ENCODE assay signal across 14 cellular contexts in genomic region chr3:46867550-46867898, GRCh38. TPM values are rescaled to one million over a fixed set of nuclear protein-coding genes. Genes with fewer than 3 reads are reported as not detected.
DNase-seq lines count a peak whose midpoint lies in the region; ATAC-seq, FAIRE-seq and TF ChIP-seq lines count a peak whose summit lies in the region.
"Had no signal": no experiment of that assay in that cellular context is flagged by ENCODE, and none has a peak within 500 bp of the region (broad histone marks: within the 10 kb centered on the region; RNA-seq: fewer than 3 reads in every experiment).

No MANE protein-coding gene starts in this region.

- DNase-seq in anterior cingulate cortex (lab: John Stamatoyannopoulos, UW) (peak in 48 of 58 donors; percentile 7 to 73 (median 46)), head of caudate nucleus (peak in 40 of 42 donors; percentile 18 to 85 (median 62)), thyroid gland (peak; percentile 47 to 69), GM19239 (ENCODE audit: insufficient read length, low spot score) (no peak), NOMO-1 treated with dmso at 0.1 percent for 144 hours (lab: John Stamatoyannopoulos, UW; ENCODE audit: unreplicated experiment) (no peak), activated gamma-delta T cell (lab: John Stamatoyannopoulos, UW) (no peak)
- DNase-seq: activated B cell treated with CpG ODN at 0.5 μM for 24 hours; activated effector memory CD4-positive, alpha-beta T cell treated with Interleukin-2 at 50 U/mL for 16 hours; effector CD4-positive, alpha-beta T cell; Kasumi-1; NCI-H226; SHP77 had no signal

- no peak for TF ChIP-seq POLR2A in thyroid gland (IDR thresholded peaks at IDR 0.05)

- no peak overlapping the region for H3K9ac ChIP-seq in muscle layer of colon (ENCODE audit: low read length)

- ATAC-seq in HG02798 (IDR thresholded peaks at IDR 0.05; ENCODE audit: poor library complexity, unreplicated experiment): no peak

- H3K27ac ChIP-seq in muscle layer of colon (ENCODE audit: low read depth, low read length) (peak overlapping the region; percentile 25), thyroid gland (peak overlapping the region in 1 of 3 donors; percentile 37)

- no peak for TF ChIP-seq CTCF in thyroid gland (IDR thresholded peaks at IDR 0.05)

- 46 to 81% methylated on average over 3 to 4 of the region's 15 CpGs for WGBS in thyroid gland, 2 donors

- no peak for FAIRE-seq in GM19239 (lab: Jason Lieb, UNC)

- H3K36me3 ChIP-seq in muscle layer of colon (ENCODE audit: insufficient read depth, low read length): no peaks in the 10 kb centered on the region
- no peaks in the 10 kb centered on the region for H3K36me3 ChIP-seq in thyroid gland

- H3K27me3 ChIP-seq in muscle layer of colon (ENCODE audit: control insufficient read depth in 1 of 2, insufficient read depth in 2 of 2, low read length in 2 of 2): no peaks in the 10 kb centered on the region
- H3K27me3 ChIP-seq in thyroid gland: no peaks in the 10 kb centered on the region

- H3K4me3 ChIP-seq in muscle layer of colon (ENCODE audit: low read depth in 1 of 2, low read length in 2 of 2) (peak overlapping the region in 1 of 2 donors; percentile 32), thyroid gland (replicated peaks in 1 of 3) (no peak overlapping the region)

- H3K9me3 ChIP-seq in muscle layer of colon (ENCODE audit: low read length): no peaks in the 10 kb centered on the region
- H3K9me3 ChIP-seq in thyroid gland: no peaks in the 10 kb centered on the region

- H3K4me1 ChIP-seq in muscle layer of colon (ENCODE audit: insufficient read depth, low read length) (peaks cover 20% of the 10 kb centered on the region), thyroid gland (peaks cover 10 to 32% of the 10 kb centered on the region in 2 donors)

- intact Hi-C loops in head of caudate nucleus (cut with DNase I): loop anchor here (2.0 to 10.0 kb wide), 2 partner anchors 41 to 163 kb away; partner anchors contain the start of gene TMIE
- intact Hi-C loops in thyroid gland (cut with DNase I): loop anchor here (2.0 to 10.0 kb wide), 4 partner anchors 27 to 163 kb away; partner anchors contain the start of gene TMIE

RNA-seq across cellular contexts. Expression of gene MYL3, which starts 4.3 kb away (rescaled TPM):
- total RNA-seq in thyroid gland: 1 to 10 TPM in 2 of 4 donors, not detected in 2; 1.8 to 2.8 TPM
- total RNA-seq: activated B cell treated with CpG ODN at 0.5 μM for 24 hours had no signal

RNA-seq across cellular contexts. Expression of gene PTH1R, which starts 10.0 kb away (rescaled TPM):
- 10 to 100 TPM in 1 of 4 donors, 1 to 10 TPM in 3; 1.2 to 10.6 (median 4.4) TPM for total RNA-seq in thyroid gland
- total RNA-seq: activated B cell treated with CpG ODN at 0.5 μM for 24 hours had no signal

Comparison
In these comparisons a context has a peak if more than half of its experiments do, and no peak if none do; other contexts are left out.
1. DNase-seq: peak in anterior cingulate cortex (48 of 58), head of caudate nucleus (40 of 42) and thyroid gland (2 of 2); none in GM19239 (single experiment), NOMO-1 treated with dmso at 0.1 percent for 144 hours (single experiment) and activated gamma-delta T cell (single experiment).